8 cellular contexts compared by ENCODE assay signal in the genomic region with DNA sequence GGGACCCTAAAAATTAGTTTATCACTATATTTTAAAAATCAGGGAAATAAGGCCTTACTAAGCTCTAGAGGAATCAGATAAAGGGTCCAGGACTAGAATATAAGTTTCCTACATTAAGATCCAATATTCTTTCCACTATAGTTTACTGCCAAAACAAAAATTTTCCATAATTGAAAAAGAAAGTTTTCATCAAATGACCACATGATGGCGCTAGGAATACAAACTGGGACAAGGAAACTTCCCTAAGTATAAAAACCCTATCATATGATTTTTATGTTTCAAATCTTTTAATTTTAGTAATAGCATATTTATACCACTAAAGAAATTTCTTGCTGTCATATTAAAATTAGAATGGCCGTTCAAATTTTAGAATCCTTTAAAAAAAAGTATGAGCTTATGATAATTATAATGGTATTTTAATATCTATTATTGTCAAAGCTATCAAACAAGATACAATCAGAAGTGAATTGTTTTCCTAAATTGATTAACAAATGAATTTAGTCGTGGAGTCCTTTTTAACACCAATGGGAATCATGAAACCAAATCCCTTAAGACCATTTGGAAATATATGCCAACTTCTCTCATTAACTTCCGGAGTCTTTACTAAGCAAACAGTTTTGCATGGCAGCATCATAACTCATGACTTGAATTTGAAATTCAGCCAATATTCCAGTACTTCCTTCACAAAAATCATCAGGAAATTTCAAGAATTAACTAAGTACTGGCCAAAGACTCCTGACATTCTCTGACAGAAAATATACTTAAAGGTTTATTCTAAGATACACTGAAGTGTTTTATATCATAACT.
DNase-seq lines count a peak whose midpoint lies in the region; ATAC-seq, FAIRE-seq and TF ChIP-seq lines count a peak whose summit lies in the region.

No MANE protein-coding gene starts in this region.

- H3K4me1 Mint-ChIP-seq in brain (no peaks in the 10 kb centered on the region), neural progenitor cell (no peaks in the 10 kb centered on the region), T-cell (no peaks in the 10 kb centered on the region)

- no peak overlapping the region for H2AFZ ChIP-seq in neural progenitor cell (replicated peaks)

- TF ChIP-seq CTCF in brain (conservative IDR thresholded peaks at IDR 0.05), result peak; percentile 70 to 78
- peak; percentile 76 for TF ChIP-seq CTCF in neural progenitor cell (IDR thresholded peaks at IDR 0.05)

- peak; percentile 96 for FAIRE-seq in G401.6 (lab: Jason Lieb, UNC)

- H3K27me3 ChIP-seq in neural progenitor cell, result no peaks in the 10 kb centered on the region

- H3K27ac ChIP-seq in neural progenitor cell, result no peak overlapping the region

- no peaks in the 10 kb centered on the region for H3F3A ChIP-seq in neural progenitor cell (ENCODE audit: low read depth)

- H3K9me3 ChIP-seq in neural progenitor cell (ENCODE audit: low read depth), result no peaks in the 10 kb centered on the region

- ATAC-seq in HG03280 (IDR thresholded peaks at IDR 0.05; ENCODE audit: unreplicated experiment), result no peak
- no peak for ATAC-seq in HG02970 (IDR thresholded peaks at IDR 0.05; ENCODE audit: low FRiP score, unreplicated experiment)
- ATAC-seq in T-cell (replicated peaks in 1 of 4), result no peak

- H3K27ac Mint-ChIP-seq in brain (no peak overlapping the region), neural progenitor cell (no peak overlapping the region), T-cell (no peak overlapping the region)

- H3K4me1 ChIP-seq in neural progenitor cell, result no peaks in the 10 kb centered on the region

- no peak overlapping the region for H3K9ac ChIP-seq in neural progenitor cell

- DNase-seq in NCI-H2029 (lab: John Stamatoyannopoulos, UW) (peak; percentile 1), neural progenitor cell (ENCODE audit: low spot score) (peak; percentile 26), T-cell (no peak), islet precursor cell (no peak)

- CTCF ChIA-PET in T-cell (lab: Charles Lee), result interaction anchor here (1.1 to 1.3 kb wide), 2 partner anchors 8 to 70 kb away, joined by 3 read pairs; a partner anchor contains a TSS

- no peaks in the 10 kb centered on the region for H4K20me1 ChIP-seq in neural progenitor cell (ENCODE audit: low read depth)

- no peaks in the 10 kb centered on the region for H3K27me3 Mint-ChIP-seq in brain
- H3K27me3 Mint-ChIP-seq in neural progenitor cell (ENCODE audit: insufficient read depth, low read depth), result no peaks in the 10 kb centered on the region
- peaks cover 0 to 9% of the 10 kb centered on the region in 2 donors for H3K27me3 Mint-ChIP-seq in T-cell

- H3K4me3 Mint-ChIP-seq in brain (no peak overlapping the region), neural progenitor cell (no peak overlapping the region), T-cell (no peak overlapping the region)

- no peaks in the 10 kb centered on the region for H3K9me3 Mint-ChIP-seq in brain
- no peaks in the 10 kb centered on the region for H3K9me3 Mint-ChIP-seq in neural progenitor cell
- no peaks in the 10 kb centered on the region for H3K9me3 Mint-ChIP-seq in T-cell

- H3K4me3 ChIP-seq in neural progenitor cell, result no peak overlapping the region

- H3K4me2 ChIP-seq in neural progenitor cell, result no peak overlapping the region

- POLR2A ChIA-PET in T-cell (lab: Charles Lee), result no interaction called here

- H3K36me3 ChIP-seq in neural progenitor cell, result no peaks in the 10 kb centered on the region

- H3K79me2 ChIP-seq in neural progenitor cell (ENCODE audit: low read depth), result no peaks in the 10 kb centered on the region

- H3K36me3 Mint-ChIP-seq in brain (no peaks in the 10 kb centered on the region), neural progenitor cell (no peaks in the 10 kb centered on the region), T-cell (no peaks in the 10 kb centered on the region)

Comparison
In these comparisons a context has a peak if more than half of its experiments do, and no peak if none do; other contexts are left out.
1. DNase-seq: peak in NCI-H2029 (single experiment) and neural progenitor cell (single experiment); none in T-cell (0 of 34) and islet precursor cell (single experiment).